16 cellular contexts compared by ENCODE assay signal in genomic region chr3:124298951-124299350, GRCh38.
DNase-seq lines count a peak whose midpoint lies in the region; ATAC-seq, FAIRE-seq and TF ChIP-seq lines count a peak whose summit lies in the region.
"Had no signal": no experiment of that assay in that cellular context is flagged by ENCODE, and none has a peak within 500 bp of the region (broad histone marks: within the 10 kb centered on the region; RNA-seq: fewer than 3 reads in every experiment).

No MANE protein-coding gene starts in this region.

- no peak overlapping the region for H3K27ac ChIP-seq in right atrium auricular region
- no peak overlapping the region for H3K27ac ChIP-seq in right cardiac atrium (ENCODE audit: low read length)
- no peak overlapping the region for H3K27ac ChIP-seq in thyroid gland
- no peak overlapping the region for H3K27ac ChIP-seq in pancreas
- H3K27ac ChIP-seq: A549, skin epidermis had no signal

- FAIRE-seq in pancreas (lab: Jason Lieb, UNC): no peak
- FAIRE-seq: A549 had no signal

- H3K36me3 Mint-ChIP-seq in natural killer cell treated with Interleukin-12 subunit alpha and Interleukin-12 subunit beta and Interleukin-15 and Interleukin-18, amount 100 ng/mL, for 72 hours: no peaks in the 10 kb centered on the region
- H3K36me3 Mint-ChIP-seq: activated naive CD8-positive, alpha-beta T cell treated with anti-CD3 and anti-CD28 coated beads, Interleukin-2, amount 10 ng/mL, durations not matched to agents 7 days and 5 days had no signal

- ATAC-seq in Right ventricle myocardium inferior (peak; percentile 26), right cardiac atrium (peak in 1 of 2 donors; percentile 47), omental fat pad (ENCODE audit: low FRiP score) (no peak), pancreas (no peak)
- no peak for ATAC-seq in natural killer cell treated with Interleukin-12 subunit alpha and Interleukin-12 subunit beta and Interleukin-15 and Interleukin-18, amount 100 ng/mL, for 72 hours
- ATAC-seq: A549 had no signal

- no peaks in the 10 kb centered on the region for H3K9me3 ChIP-seq in right atrium auricular region
- H3K9me3 ChIP-seq in right cardiac atrium (ENCODE audit: control insufficient read depth, low read length): no peaks in the 10 kb centered on the region
- no peaks in the 10 kb centered on the region for H3K9me3 ChIP-seq in thyroid gland
- no peaks in the 10 kb centered on the region for H3K9me3 ChIP-seq in pancreas
- H3K9me3 ChIP-seq: A549, Caco-2, HAP-1 had no signal

- H3K36me3 ChIP-seq in right atrium auricular region (no peaks in the 10 kb centered on the region), thyroid gland (no peaks in the 10 kb centered on the region), pancreas (no peaks in the 10 kb centered on the region)
- H3K36me3 ChIP-seq: HAP-1 had no signal

- H3K9me3 Mint-ChIP-seq in natural killer cell treated with Interleukin-12 subunit alpha and Interleukin-12 subunit beta and Interleukin-15 and Interleukin-18, amount 100 ng/mL, for 72 hours: no peaks in the 10 kb centered on the region
- H3K9me3 Mint-ChIP-seq: activated naive CD8-positive, alpha-beta T cell treated with anti-CD3 and anti-CD28 coated beads, Interleukin-2, amount 10 ng/mL, durations not matched to agents 7 days and 5 days had no signal

- 44% methylated on average over 6 of the region's 6 CpGs for WGBS in right cardiac atrium
- WGBS in thyroid gland, 2 donors: 13 to 14% methylated on average over 6 of the region's 6 CpGs
- WGBS in pancreas, 2 donors: 58 to 68% methylated on average over 6 of the region's 6 CpGs

- H3K4me1 ChIP-seq in right atrium auricular region (peaks cover 0 to 26% of the 10 kb centered on the region in 2 donors), right cardiac atrium (ENCODE audit: control insufficient read depth, insufficient read depth, low read length) (peaks cover 5% of the 10 kb centered on the region), thyroid gland (peaks cover 0 to 20% of the 10 kb centered on the region in 2 donors), pancreas (no peaks in the 10 kb centered on the region)
- H3K4me1 ChIP-seq: A549, Caco-2 had no signal

- H3K27me3 Mint-ChIP-seq in natural killer cell treated with Interleukin-12 subunit alpha and Interleukin-12 subunit beta and Interleukin-15 and Interleukin-18, amount 100 ng/mL, for 72 hours: peaks cover 19 to 34% of the 10 kb centered on the region in 2 donors

- H3K4me1 Mint-ChIP-seq in natural killer cell treated with Interleukin-12 subunit alpha and Interleukin-12 subunit beta and Interleukin-15 and Interleukin-18, amount 100 ng/mL, for 72 hours (ENCODE audit: low read depth in 2 of 2): no peaks in the 10 kb centered on the region
- H3K4me1 Mint-ChIP-seq: activated naive CD8-positive, alpha-beta T cell treated with anti-CD3 and anti-CD28 coated beads, Interleukin-2, amount 10 ng/mL, durations not matched to agents 7 days and 5 days had no signal

- H3K4me3 ChIP-seq in right atrium auricular region (no peak overlapping the region), right cardiac atrium (ENCODE audit: low read length) (no peak overlapping the region), thyroid gland (replicated peaks in 1 of 3) (no peak overlapping the region), pancreas (no peak overlapping the region)
- H3K4me3 ChIP-seq: A549, HAP-1, skin epidermis had no signal

- TF ChIP-seq POLR2A in thyroid gland (IDR thresholded peaks at IDR 0.05): no peak

- TF ChIP-seq CTCF in right atrium auricular region (IDR thresholded peaks at IDR 0.05) (no peak), thyroid gland (IDR thresholded peaks at IDR 0.05) (no peak), omental fat pad (IDR thresholded peaks at IDR 0.05) (no peak), pancreas (IDR thresholded peaks at IDR 0.05) (no peak)

- H3K27ac Mint-ChIP-seq in natural killer cell treated with Interleukin-12 subunit alpha and Interleukin-12 subunit beta and Interleukin-15 and Interleukin-18, amount 100 ng/mL, for 72 hours: no peak overlapping the region
- H3K27ac Mint-ChIP-seq: activated naive CD8-positive, alpha-beta T cell treated with anti-CD3 and anti-CD28 coated beads, Interleukin-2, amount 10 ng/mL, durations not matched to agents 7 days and 5 days had no signal

- no peak for DNase-seq in Right ventricle myocardium inferior (ENCODE audit: missing footprints)
- DNase-seq in right atrium auricular region (ENCODE audit: low spot score): no peak
- peak; percentile 44 for DNase-seq in NCI-H69 (lab: John Stamatoyannopoulos, UW)
- peak; percentile 18 to 69 (median 67) for DNase-seq in right cardiac atrium
- peak; percentile 34 to 40 for DNase-seq in thyroid gland
- DNase-seq in natural killer cell treated with Interleukin-12 subunit alpha and Interleukin-12 subunit beta and Interleukin-15 and Interleukin-18, amount 100 ng/mL, for 72 hours (ENCODE audit: low spot score): no peak
- no peak for DNase-seq in omental fat pad (ENCODE audit: low spot score)
- DNase-seq in pancreas: no peak
- DNase-seq: activated naive CD8-positive, alpha-beta T cell treated with anti-CD3 and anti-CD28 coated beads, Interleukin-2, amount 10 ng/mL, durations not matched to agents 7 days and 5 days; Caco-2; cortex of kidney; NCI-H1105; NCI-H510A treated with DMSO at 0.1 percent for 48 hours had no signal

- H3K27me3 ChIP-seq in right atrium auricular region: no peaks in the 10 kb centered on the region
- no peaks in the 10 kb centered on the region for H3K27me3 ChIP-seq in right cardiac atrium (ENCODE audit: control insufficient read depth, insufficient read depth)
- H3K27me3 ChIP-seq in thyroid gland: no peaks in the 10 kb centered on the region
- H3K27me3 ChIP-seq in pancreas: no peaks in the 10 kb centered on the region

- no peak overlapping the region for H3K4me3 Mint-ChIP-seq in natural killer cell treated with Interleukin-12 subunit alpha and Interleukin-12 subunit beta and Interleukin-15 and Interleukin-18, amount 100 ng/mL, for 72 hours
- H3K4me3 Mint-ChIP-seq: activated naive CD8-positive, alpha-beta T cell treated with anti-CD3 and anti-CD28 coated beads, Interleukin-2, amount 10 ng/mL, durations not matched to agents 7 days and 5 days had no signal

- intact Hi-C loops in Right ventricle myocardium inferior (cut with DNase I) (no loop called here), right cardiac atrium (cut with DNase I) (no loop called here), thyroid gland (cut with DNase I) (no loop called here), pancreas (cut with DNase I) (no loop called here)

Comparison
In these comparisons a context has a peak if more than half of its experiments do, and no peak if none do; other contexts are left out.
1. DNase-seq: peak in NCI-H69 (single experiment), right cardiac atrium (3 of 3) and thyroid gland (2 of 2); none in Right ventricle myocardium inferior (single experiment), right atrium auricular region (single experiment), natural killer cell treated with Interleukin-12 subunit alpha and Interleukin-12 subunit beta and Interleukin-15 and Interleukin-18, amount 100 ng/mL, for 72 hours (single experiment), omental fat pad (single experiment) and pancreas (0 of 6).